Comparison of ENCODE assay signal across 8 cellular contexts in genomic region chrX:51802917-51803688, GRCh38. TPM values are rescaled to one million over a fixed set of nuclear protein-coding genes. Genes with fewer than 3 reads are reported as not detected.
A peak's percentile ranks its signal among the peaks of the same experiment; 100 is the strongest.
DNase-seq lines count a peak whose midpoint lies in the region; ATAC-seq and TF ChIP-seq lines count a peak whose summit lies in the region.

No MANE protein-coding gene starts in this region.

- peaks cover 26% of the 10 kb centered on the region for H3K27me3 Mint-ChIP-seq in neural crest cell (ENCODE audit: low read depth)

- H3K4me2 ChIP-seq in OCI-LY3 (ENCODE audit: low read length) = peak overlapping the region; percentile 78

- peak; percentile 28 for TF ChIP-seq CTCF in C4-2B (conservative IDR thresholded peaks at IDR 0.05)
- TF ChIP-seq CTCF in OCI-LY3 (IDR thresholded peaks at IDR 0.05; ENCODE audit: low read depth, low read length) = peak; percentile 54
- TF ChIP-seq CTCF in fibroblast of the aortic adventitia (IDR thresholded peaks at IDR 0.05; ENCODE audit: insufficient read depth, low read length) = peak; percentile 26
- peak; percentile 47 for TF ChIP-seq CTCF in neural crest cell (conservative IDR thresholded peaks at IDR 0.05)

- H3K27ac ChIP-seq in C4-2B (peak overlapping the region; percentile 74), OCI-LY3 (ENCODE audit: low read length) (peak overlapping the region; percentile 59), subcutaneous abdominal adipose tissue (ENCODE audit: low read depth, low read length) (no peak overlapping the region)

- peaks cover 4% of the 10 kb centered on the region for H3K36me3 ChIP-seq in OCI-LY3 (replicated peaks; ENCODE audit: low read depth, low read length)
- no peaks in the 10 kb centered on the region for H3K36me3 ChIP-seq in subcutaneous abdominal adipose tissue (ENCODE audit: control insufficient read depth in 5 of 5, insufficient read depth in 5 of 5, low read length in 5 of 5)

- H3K4me1 Mint-ChIP-seq in neural crest cell = peaks cover 14% of the 10 kb centered on the region

- H3K27ac Mint-ChIP-seq in neural crest cell (ENCODE audit: unreplicated experiment) = peak overlapping the region; percentile 97

- H3K79me2 ChIP-seq in OCI-LY3 (ENCODE audit: low read length) = peaks cover 11% of the 10 kb centered on the region

- peaks cover 11% of the 10 kb centered on the region for H3K4me1 ChIP-seq in OCI-LY3 (ENCODE audit: low read length)
- H3K4me1 ChIP-seq in subcutaneous abdominal adipose tissue (ENCODE audit: control insufficient read depth in 5 of 5, insufficient read depth in 5 of 5, low read length in 5 of 5) = peaks cover 0 to 12% (median 4%) of the 10 kb centered on the region in 5 donors

- H3K9me3 Mint-ChIP-seq in neural crest cell = peaks cover 5% of the 10 kb centered on the region

- DNase-seq in activated T-helper 1 cell treated with Interleukin-2 at 50 U/mL for 16 hours (ENCODE audit: low read depth) (peak; percentile 21), fibroblast of the aortic adventitia (ENCODE audit: low read depth) (peak; percentile 65), neural crest cell (ENCODE audit: low read depth, low spot score) (peak; percentile 28)

- peak overlapping the region; percentile 85 for H3K9ac ChIP-seq in OCI-LY3 (ENCODE audit: low read length)
- peak overlapping the region in 3 of 5 donors; percentile 16 to 51 (median 22) for H3K9ac ChIP-seq in subcutaneous abdominal adipose tissue (ENCODE audit: low read length in 5 of 5)

- H3K27me3 ChIP-seq in OCI-LY3 (ENCODE audit: low read depth, low read length) = no peaks in the 10 kb centered on the region
- peaks cover 0 to 5% (median 0%) of the 10 kb centered on the region in 5 donors for H3K27me3 ChIP-seq in subcutaneous abdominal adipose tissue (ENCODE audit: control insufficient read depth in 5 of 5, insufficient read depth in 4 of 5, low read length in 5 of 5)

- peak overlapping the region; percentile 97 for H3K4me3 Mint-ChIP-seq in neural crest cell

- H3K9me3 ChIP-seq in OCI-LY3 (ENCODE audit: insufficient read depth, low read length) (no peaks in the 10 kb centered on the region), subcutaneous abdominal adipose tissue (ENCODE audit: control insufficient read depth in 5 of 5, low read length in 5 of 5) (no peaks in the 10 kb centered on the region)

- peak; percentile 78 for ATAC-seq in GM19328 (IDR thresholded peaks at IDR 0.05; ENCODE audit: unreplicated experiment)
- ATAC-seq in HG03520 (IDR thresholded peaks at IDR 0.05; ENCODE audit: unreplicated experiment) = peak; percentile 80

- no peaks in the 10 kb centered on the region for H4K20me1 ChIP-seq in OCI-LY3 (ENCODE audit: insufficient read depth, low read length)

- H3K36me3 Mint-ChIP-seq in neural crest cell (ENCODE audit: low read depth) = peaks cover 7% of the 10 kb centered on the region

- peak overlapping the region; percentile 97 for H2AFZ ChIP-seq in OCI-LY3 (ENCODE audit: low read depth, low read length)

- peak overlapping the region; percentile 90 for H3K4me3 ChIP-seq in OCI-LY3 (ENCODE audit: low read length)
- peak overlapping the region; percentile 80 for H3K4me3 ChIP-seq in fibroblast of the aortic adventitia (ENCODE audit: low read depth, low read length)
- H3K4me3 ChIP-seq in subcutaneous abdominal adipose tissue (ENCODE audit: low read depth in 1 of 5, low read length in 5 of 5) = peak overlapping the region; percentile 51 to 88 (median 82)

RNA-seq across cellular contexts. Expression of gene GSPT2, which starts 59.9 kb away (rescaled TPM):
- total RNA-seq in fibroblast of the aortic adventitia (ENCODE audit: low replicate concordance) (9.8 and 11.5 TPM in 2 replicates), neural crest cell (21.6 and 22.2 TPM in 2 replicates)
